In the genomic region with DNA sequence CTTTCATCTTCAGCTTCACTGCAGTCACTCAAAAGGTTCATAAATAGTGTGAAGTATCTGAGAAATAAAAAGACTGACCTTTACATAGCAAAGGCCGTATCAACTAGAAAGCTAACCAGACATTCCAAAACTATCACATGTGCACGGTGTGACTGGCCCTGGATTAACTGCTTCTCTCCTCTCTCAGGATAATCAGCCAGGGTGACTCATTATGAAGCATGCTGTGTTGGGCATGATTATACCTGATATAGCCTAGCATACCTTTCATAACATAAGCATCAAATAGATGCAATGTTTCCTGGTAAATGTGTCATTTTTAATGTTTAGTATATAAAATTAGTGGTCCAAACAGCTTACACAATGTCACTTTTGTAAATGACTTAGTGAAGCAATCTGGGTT, we compare ENCODE assay signal across 6 cellular contexts.
DNase-seq lines count a peak whose midpoint lies in the region; ATAC-seq, FAIRE-seq and TF ChIP-seq lines count a peak whose summit lies in the region.
"Not testable (repeated sequence)": the region's sequence is repeated elsewhere in the genome, so short reads cannot be mapped to it uniquely, and the experiment has no call there.

No MANE protein-coding gene starts in this region.

- intact Hi-C loops in activated CD4-positive, alpha-beta T cell treated with anti-CD3 and anti-CD28 coated beads for 36 hours (cut with DNase I, micrococcal nuclease); psoas muscle (cut with DNase I): not testable (repeated sequence)

- not testable (repeated sequence) for H3K27ac ChIP-seq in A549; RWPE2 (ENCODE audit: poor library complexity, severe bottlenecking); psoas muscle

- FAIRE-seq in A549 (lab: Jason Lieb, UNC) = peak; percentile 97
- FAIRE-seq in bronchial epithelial cell (lab: Jason Lieb, UNC) = peak; percentile 93
- peak; percentile 90 for FAIRE-seq in urothelium cell line (lab: Jason Lieb, UNC)

- not testable (repeated sequence) for H3K27me3 Mint-ChIP-seq in activated CD4-positive, alpha-beta T cell treated with anti-CD3 and anti-CD28 coated beads for 36 hours

- not testable (repeated sequence) for DNase-seq in A549 (ENCODE audit: low read depth in 1 of 2, low spot score in 1 of 2); RWPE2 (ENCODE audit: low spot score); activated CD4-positive, alpha-beta T cell treated with anti-CD3 and anti-CD28 coated beads for 36 hours; bronchial epithelial cell (ENCODE audit: low read depth); psoas muscle; urothelium cell line (ENCODE audit: low spot score)

- H3K9me3 ChIP-seq in A549; RWPE2 (ENCODE audit: severe bottlenecking); psoas muscle: not testable (repeated sequence)

- CTCF ChIA-PET in A549 (lab: Yijun Ruan, JAX); activated CD4-positive, alpha-beta T cell treated with anti-CD3 and anti-CD28 coated beads for 36 hours (lab: Charles Lee): not testable (repeated sequence)

- not testable (repeated sequence) for H3K4me3 ChIP-seq in A549; RWPE2 (ENCODE audit: severe bottlenecking); bronchial epithelial cell (ENCODE audit: low read depth, low read length); psoas muscle

- not testable (repeated sequence) for H3K27me3 ChIP-seq in RWPE2 (ENCODE audit: insufficient read depth, poor library complexity, severe bottlenecking); bronchial epithelial cell (ENCODE audit: control insufficient read depth, insufficient read depth, low read length); psoas muscle (ENCODE audit: insufficient read depth in 3 of 3, low read length in 2 of 3)

- ATAC-seq in A549 = not testable (repeated sequence)
- ATAC-seq in RWPE2 (ENCODE audit: low read depth) (peak; percentile 100), psoas muscle (peak in 3 of 4 donors; percentile 71 to 84 (median 78))
- ATAC-seq in activated CD4-positive, alpha-beta T cell treated with anti-CD3 and anti-CD28 coated beads for 36 hours = peak; percentile 57

- TF ChIP-seq EP300 in A549 (IDR thresholded peaks at IDR 0.05) = not testable (repeated sequence)

- H3K4me2 ChIP-seq in A549 = not testable (repeated sequence)

- H3K36me3 Mint-ChIP-seq in activated CD4-positive, alpha-beta T cell treated with anti-CD3 and anti-CD28 coated beads for 36 hours (ENCODE audit: low read depth) = not testable (repeated sequence)

- not testable (repeated sequence) for TF ChIP-seq CTCF in A549 (IDR thresholded peaks at IDR 0.05); RWPE2 (IDR thresholded peaks at IDR 0.05; ENCODE audit: poor library complexity, severe bottlenecking); bronchial epithelial cell (IDR thresholded peaks at IDR 0.05; ENCODE audit: insufficient read depth, low read length, severe bottlenecking); psoas muscle (IDR thresholded peaks at IDR 0.05)

- not testable (repeated sequence) for H3K36me3 ChIP-seq in RWPE2 (ENCODE audit: low read depth); bronchial epithelial cell (ENCODE audit: control insufficient read depth, insufficient read depth, low read length); psoas muscle (ENCODE audit: insufficient read depth in 1 of 2, low read depth in 1 of 2)

- H3K4me3 Mint-ChIP-seq in activated CD4-positive, alpha-beta T cell treated with anti-CD3 and anti-CD28 coated beads for 36 hours = not testable (repeated sequence)

- not testable (repeated sequence) for H3K9me3 Mint-ChIP-seq in activated CD4-positive, alpha-beta T cell treated with anti-CD3 and anti-CD28 coated beads for 36 hours (ENCODE audit: low read depth)

- not testable (repeated sequence) for TF ChIP-seq RAD21 in A549 (conservative IDR thresholded peaks at IDR 0.05 in 1 of 2, IDR thresholded peaks at IDR 0.05 in 1 of 2)

- POLR2A ChIA-PET in A549 (lab: Yijun Ruan, JAX); activated CD4-positive, alpha-beta T cell treated with anti-CD3 and anti-CD28 coated beads for 36 hours (lab: Charles Lee): not testable (repeated sequence)

- H3K4me1 Mint-ChIP-seq in activated CD4-positive, alpha-beta T cell treated with anti-CD3 and anti-CD28 coated beads for 36 hours = not testable (repeated sequence)

- H3K4me1 ChIP-seq in A549; RWPE2 (ENCODE audit: insufficient read depth, poor library complexity, severe bottlenecking); psoas muscle: not testable (repeated sequence)

- not testable (repeated sequence) for H3K27ac Mint-ChIP-seq in activated CD4-positive, alpha-beta T cell treated with anti-CD3 and anti-CD28 coated beads for 36 hours

- WGBS in A549 (ENCODE audit: missing lambda C conversion rate) = no CpG with 5 or more reads among the region's 2 CpGs
- WGBS in psoas muscle, 3 donors = no CpG with 5 or more reads among the region's 2 CpGs

- not testable (repeated sequence) for TF ChIP-seq POLR2A in A549 (IDR thresholded peaks at IDR 0.05; ENCODE audit: low read length)
